In genomic region chr1:2415801-2416208, GRCh38 we compare ENCODE assay signal across 10 cellular contexts.
DNase-seq lines count a peak whose midpoint lies in the region; ATAC-seq and TF ChIP-seq lines count a peak whose summit lies in the region.
"Had no signal": no experiment of that assay in that cellular context is flagged by ENCODE, and none has a peak within 500 bp of the region (broad histone marks: within the 10 kb centered on the region; RNA-seq: fewer than 3 reads in every experiment).

No MANE protein-coding gene starts in this region.

- peak; percentile 35 for TF ChIP-seq CTCF in DOHH2 (IDR thresholded peaks at IDR 0.05; ENCODE audit: low read depth, low read length, poor library complexity, severe bottlenecking)

- H3K4me1 ChIP-seq in DOHH2 (ENCODE audit: control insufficient read depth, low read length): peaks cover 43% of the 10 kb centered on the region

- 0 out of 2 replicates have a peak, but pooled peaks cover 10% of the 10 kb centered on the region for H3F3A ChIP-seq in DOHH2 (ENCODE audit: control insufficient read depth, insufficient read depth)

- H3K9me2 ChIP-seq in DOHH2 (replicated peaks; ENCODE audit: control insufficient read depth, low read length): no peaks in the 10 kb centered on the region

- no peaks in the 10 kb centered on the region for H3K27me3 ChIP-seq in DOHH2 (ENCODE audit: control insufficient read depth, low read length)

- H3K4me3 ChIP-seq in DOHH2 (ENCODE audit: low read length): peak overlapping the region; percentile 89
- H3K4me3 ChIP-seq: sigmoid colon had no signal

- ATAC-seq in GM18520 (IDR thresholded peaks at IDR 0.05; ENCODE audit: unreplicated experiment) (no peak), HG02588 (IDR thresholded peaks at IDR 0.05; ENCODE audit: unreplicated experiment) (no peak)

- H4K20me1 ChIP-seq in DOHH2 (ENCODE audit: control insufficient read depth, insufficient read depth, low read depth, low read length): 0 out of 2 replicates have a peak, but pooled peaks cover 4% of the 10 kb centered on the region

- H3K4me2 ChIP-seq in DOHH2 (ENCODE audit: low read length): peak overlapping the region; percentile 88

- H3K79me2 ChIP-seq in DOHH2 (ENCODE audit: control insufficient read depth, low read length): peaks cover 28% of the 10 kb centered on the region

- H3K27ac ChIP-seq in DOHH2 (ENCODE audit: low read depth, low read length) (peak overlapping the region; percentile 77), substantia nigra (ENCODE audit: low read depth, low read length, poor library complexity, severe bottlenecking) (no peak overlapping the region)
- H3K27ac ChIP-seq: sigmoid colon had no signal

- H3K36me3 ChIP-seq in DOHH2 (ENCODE audit: control insufficient read depth, low read length): peaks cover 12% of the 10 kb centered on the region
- H3K36me3 ChIP-seq: sigmoid colon had no signal

- no peaks in the 10 kb centered on the region for H3K9me3 ChIP-seq in DOHH2 (ENCODE audit: control insufficient read depth, insufficient read depth, low read length)
- H3K9me3 ChIP-seq: sigmoid colon had no signal

- DNase-seq in NCI-H774 (lab: John Stamatoyannopoulos, UW) (peak; percentile 19), substantia nigra (lab: John Stamatoyannopoulos, UW) (no peak), OCI-M2 (lab: John Stamatoyannopoulos, UW; ENCODE audit: unreplicated experiment) (no peak)
- peak; percentile 52 for DNase-seq in activated naive CD4-positive, alpha-beta T cell treated with Interleukin-2 at 50 U/mL for 16 hours
- DNase-seq in stimulated activated CD4-positive, alpha-beta T cell treated with anti-CD3 and anti-CD28 coated beads, Interleukin-1b, Interleukin-23, amount 100 ng/mL, for 48 hours: peak; percentile 60
- DNase-seq: NCI-H2171 treated with DMSO at 0.1 percent for 48 hours, sigmoid colon had no signal

Comparison
In these comparisons a context has a peak if more than half of its experiments do, and no peak if none do; other contexts are left out.
1. DNase-seq: peak in NCI-H774 (single experiment), activated naive CD4-positive, alpha-beta T cell treated with Interleukin-2 at 50 U/mL for 16 hours (single experiment) and stimulated activated CD4-positive, alpha-beta T cell treated with anti-CD3 and anti-CD28 coated beads, Interleukin-1b, Interleukin-23, amount 100 ng/mL, for 48 hours (single experiment); none in substantia nigra (0 of 49) and OCI-M2 (single experiment).